Comparison of ENCODE assay signal across 20 cellular contexts in the genomic region with DNA sequence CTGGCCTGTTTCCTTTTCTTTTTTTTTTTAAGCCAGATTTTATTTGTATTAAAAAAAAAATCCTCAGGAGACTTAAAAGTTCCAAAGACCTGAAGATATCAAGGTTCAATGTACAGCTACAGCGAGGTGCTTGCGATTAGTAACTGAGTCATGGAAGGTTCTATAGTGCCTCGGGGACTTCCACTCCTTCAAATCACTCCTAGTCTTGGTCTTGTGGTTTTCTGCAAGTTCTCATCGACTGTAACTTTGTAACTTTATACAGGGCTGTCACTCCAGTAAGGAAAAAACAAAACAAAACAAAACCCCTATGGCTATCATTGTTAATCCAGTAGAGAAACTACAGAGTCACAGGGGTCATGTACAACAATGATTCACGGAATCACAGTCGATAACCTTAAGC. TPM values are rescaled to one million over a fixed set of nuclear protein-coding genes. Genes with fewer than 3 reads are reported as not detected.
"Had no signal": no experiment of that assay in that cellular context is flagged by ENCODE, and none has a peak within 500 bp of the region (broad histone marks: within the 10 kb centered on the region; RNA-seq: fewer than 3 reads in every experiment).

No MANE protein-coding gene starts in this region.

- H3K4me3 ChIP-seq: body of pancreas, heart left ventricle, left ventricle myocardium inferior, psoas muscle, testis had no signal

- H3K27me3 ChIP-seq: body of pancreas, heart left ventricle, testis had no signal

- ATAC-seq: body of pancreas; heart left ventricle; natural killer cell treated with Interleukin-12 subunit alpha and Interleukin-12 subunit beta and Interleukin-15 and Interleukin-18, amount 100 ng/mL, for 72 hours; psoas muscle had no signal

- H3K9me3 ChIP-seq: body of pancreas, heart left ventricle, left ventricle myocardium inferior, psoas muscle, testis had no signal

- H3K36me3 ChIP-seq: heart left ventricle, left ventricle myocardium inferior had no signal

- H3K4me1 Mint-ChIP-seq: activated CD4-positive, alpha-beta T cell treated with anti-CD3 and anti-CD28 coated beads, Interleukin-2, amount 10 ng/mL, durations not matched to agents 7 days and 5 days; activated naive CD4-positive, alpha-beta T cell treated with anti-CD3 and anti-CD28 coated beads, Interleukin-2, amount 50 U/mL, for 24 hours had no signal

- DNase-seq: activated CD4-positive, alpha-beta T cell treated with anti-CD3 and anti-CD28 coated beads, Interleukin-2, amount 10 ng/mL, durations not matched to agents 7 days and 5 days; activated CD4-positive, CD25-positive, alpha-beta regulatory T cell; activated T-cell treated with anti-CD3 and anti-CD28 coated beads for 4 hours; amniotic stem cell; body of pancreas; foreskin melanocyte; heart left ventricle; islet precursor cell; left ventricle myocardium inferior; mesenchymal stem cell; occipital lobe; psoas muscle; stimulated activated CD4-positive, alpha-beta T cell treated with anti-CD3 and anti-CD28 coated beads, Interleukin-4, amount 100 ng/mL, for 1 hour; stimulated activated CD8-positive, alpha-beta memory T cell treated with anti-CD3 and anti-CD28 coated beads, Interleukin-4, amount 100 ng/mL, for 48 hours; T-helper 2 cell; testis had no signal

- H3K27ac ChIP-seq: body of pancreas, heart left ventricle, left ventricle myocardium inferior, psoas muscle, testis had no signal

- H3K4me3 Mint-ChIP-seq: activated CD4-positive, alpha-beta T cell treated with anti-CD3 and anti-CD28 coated beads, Interleukin-2, amount 10 ng/mL, durations not matched to agents 7 days and 5 days; activated naive CD4-positive, alpha-beta T cell treated with anti-CD3 and anti-CD28 coated beads, Interleukin-2, amount 50 U/mL, for 24 hours; natural killer cell treated with Interleukin-12 subunit alpha and Interleukin-12 subunit beta and Interleukin-15 and Interleukin-18, amount 100 ng/mL, for 72 hours; stimulated activated naive CD8-positive, alpha-beta T cell treated with anti-CD3 and anti-CD28 coated beads, Interleukin-15, Interleukin-2, amounts not matched to agents 100 ng/mL and 50 ng/mL, for 24 hours had no signal

- H3K9me3 Mint-ChIP-seq: activated CD4-positive, alpha-beta T cell treated with anti-CD3 and anti-CD28 coated beads, Interleukin-2, amount 10 ng/mL, durations not matched to agents 7 days and 5 days; activated naive CD4-positive, alpha-beta T cell treated with anti-CD3 and anti-CD28 coated beads, Interleukin-2, amount 50 U/mL, for 24 hours; natural killer cell treated with Interleukin-12 subunit alpha and Interleukin-12 subunit beta and Interleukin-15 and Interleukin-18, amount 100 ng/mL, for 72 hours; stimulated activated naive CD8-positive, alpha-beta T cell treated with anti-CD3 and anti-CD28 coated beads, Interleukin-15, Interleukin-2, amounts not matched to agents 100 ng/mL and 50 ng/mL, for 24 hours had no signal

- H3K36me3 Mint-ChIP-seq: natural killer cell treated with Interleukin-12 subunit alpha and Interleukin-12 subunit beta and Interleukin-15 and Interleukin-18, amount 100 ng/mL, for 72 hours had no signal

- H3K27ac Mint-ChIP-seq: activated CD4-positive, alpha-beta T cell treated with anti-CD3 and anti-CD28 coated beads, Interleukin-2, amount 10 ng/mL, durations not matched to agents 7 days and 5 days; activated naive CD4-positive, alpha-beta T cell treated with anti-CD3 and anti-CD28 coated beads, Interleukin-2, amount 50 U/mL, for 24 hours; natural killer cell treated with Interleukin-12 subunit alpha and Interleukin-12 subunit beta and Interleukin-15 and Interleukin-18, amount 100 ng/mL, for 72 hours; stimulated activated naive CD8-positive, alpha-beta T cell treated with anti-CD3 and anti-CD28 coated beads, Interleukin-15, Interleukin-2, amounts not matched to agents 100 ng/mL and 50 ng/mL, for 24 hours had no signal

- H3K4me1 ChIP-seq: left ventricle myocardium inferior, psoas muscle, testis had no signal

RNA-seq across cellular contexts. Expression of a gene that starts 39.7 kb away (rescaled TPM):
- total RNA-seq: activated CD4-positive, alpha-beta T cell treated with anti-CD3 and anti-CD28 coated beads, Interleukin-2, amount 10 ng/mL, durations not matched to agents 7 days and 5 days; activated CD8-positive, alpha-beta memory T cell treated with anti-CD3 and anti-CD28 coated beads for 36 hours had no signal
